10 cellular contexts compared by ENCODE assay signal in the genomic region with DNA sequence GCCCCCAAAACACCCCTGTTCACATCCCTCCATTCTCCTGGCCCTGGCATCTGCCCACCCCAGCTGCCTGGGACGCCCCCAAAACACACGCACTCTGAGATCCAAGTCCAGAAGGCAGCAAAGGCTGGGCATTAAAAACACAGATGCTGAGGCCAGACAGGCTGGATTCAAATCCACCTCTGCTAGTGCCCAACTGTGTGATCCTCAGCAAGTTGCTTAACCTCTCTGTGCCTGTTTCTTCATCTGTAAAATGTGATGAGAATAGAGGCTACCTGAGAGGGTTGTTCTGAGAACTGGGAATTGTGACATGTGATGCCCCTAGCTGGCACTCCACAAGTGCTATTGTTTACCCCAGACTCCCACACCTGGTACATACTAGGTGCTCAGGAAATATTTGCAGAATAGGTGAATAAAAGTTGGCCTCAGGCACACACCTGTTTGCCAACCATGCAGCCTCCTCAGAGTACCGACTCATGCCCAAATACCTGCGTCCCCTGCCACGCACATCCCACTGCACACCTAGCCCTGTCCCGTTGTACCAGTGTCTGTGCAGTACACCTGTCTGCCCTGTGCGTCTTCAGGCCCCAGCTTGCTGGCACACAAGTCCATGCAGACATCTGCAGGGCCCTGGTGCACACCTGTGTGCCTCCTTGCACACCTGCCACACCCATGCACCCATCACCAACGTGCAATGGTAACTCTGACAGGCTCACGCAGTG. TPM values are rescaled to one million over a fixed set of nuclear protein-coding genes. Genes with fewer than 3 reads are reported as not detected.
DNase-seq lines count a peak whose midpoint lies in the region; ATAC-seq lines count a peak whose summit lies in the region.
"Had no signal": no experiment of that assay in that cellular context is flagged by ENCODE, and none has a peak within 500 bp of the region (broad histone marks: within the 10 kb centered on the region; RNA-seq: fewer than 3 reads in every experiment).

No MANE protein-coding gene starts in this region.

- H3K4me3 ChIP-seq in ectodermal cell (ENCODE audit: insufficient read depth, low read depth, low read length), result peak overlapping the region; percentile 20
- H3K4me3 ChIP-seq in naive thymus-derived CD4-positive, alpha-beta T cell (ENCODE audit: low read length), result peak overlapping the region; percentile 30

- H3K27me3 ChIP-seq in ectodermal cell (ENCODE audit: control insufficient read depth, insufficient read depth, low read length, poor library complexity, severe bottlenecking), result peaks cover 44% of the 10 kb centered on the region
- peaks cover 0 to 6% of the 10 kb centered on the region in 2 donors for H3K27me3 ChIP-seq in naive thymus-derived CD4-positive, alpha-beta T cell (ENCODE audit: control insufficient read depth in 2 of 2, insufficient read depth in 2 of 2, low read length in 2 of 2)

- DNase-seq in stimulated activated naive CD8-positive, alpha-beta T cell treated with anti-CD3 and anti-CD28 coated beads, Interleukin-15, Interleukin-2, amounts not matched to agents 100 U/mL and 50 U/mL, for 24 hours, result no peak
- no peak for DNase-seq in naive thymus-derived CD4-positive, alpha-beta T cell
- DNase-seq in NCI-H1092 treated with DMSO at 0.1 percent for 48 hours (lab: John Stamatoyannopoulos, UW) (no peak), DMS79 (lab: John Stamatoyannopoulos, UW) (no peak)
- no peak for DNase-seq in stimulated activated CD4-positive, alpha-beta T cell treated with anti-CD3 and anti-CD28 coated beads, Interleukin-12 subunit alpha, Interleukin-12 subunit beta, amount 100 ng/mL, for 4 hours
- DNase-seq: hippocampal formation, NCI-H2107 had no signal

- ATAC-seq in stimulated activated naive CD8-positive, alpha-beta T cell treated with anti-CD3 and anti-CD28 coated beads, Interleukin-15, Interleukin-2, amounts not matched to agents 100 U/mL and 50 U/mL, for 24 hours, result no peak
- no peak for ATAC-seq in naive thymus-derived CD4-positive, alpha-beta T cell
- no peak for ATAC-seq in GM21576 (IDR thresholded peaks at IDR 0.05; ENCODE audit: unreplicated experiment)

- H3K9me3 ChIP-seq in ectodermal cell (ENCODE audit: control insufficient read depth, low read length), result no peaks in the 10 kb centered on the region
- H3K9me3 ChIP-seq in naive thymus-derived CD4-positive, alpha-beta T cell (ENCODE audit: control insufficient read depth in 2 of 3, low read length in 3 of 3), result no peaks in the 10 kb centered on the region

- no peak overlapping the region for H3K27ac Mint-ChIP-seq in stimulated activated naive CD8-positive, alpha-beta T cell treated with anti-CD3 and anti-CD28 coated beads, Interleukin-15, Interleukin-2, amounts not matched to agents 100 ng/mL and 50 ng/mL, for 24 hours
- H3K27ac Mint-ChIP-seq in naive thymus-derived CD4-positive, alpha-beta T cell, result peak overlapping the region in 1 of 9 donors; percentile 19

- intact Hi-C loops in naive thymus-derived CD4-positive, alpha-beta T cell (cut with micrococcal nuclease), result loop anchor here in 1 of 2 donors (10.0 kb wide), 1 partner anchor 110 kb away; no protein-coding TSS in a partner anchor

- H3K36me3 ChIP-seq in ectodermal cell (ENCODE audit: control insufficient read depth, insufficient read depth, low read length), result no peaks in the 10 kb centered on the region
- H3K36me3 ChIP-seq in naive thymus-derived CD4-positive, alpha-beta T cell (ENCODE audit: control insufficient read depth in 2 of 3, insufficient read depth in 3 of 3, low read length in 3 of 3), result no peaks in the 10 kb centered on the region

- H3K9me3 Mint-ChIP-seq in stimulated activated naive CD8-positive, alpha-beta T cell treated with anti-CD3 and anti-CD28 coated beads, Interleukin-15, Interleukin-2, amounts not matched to agents 100 ng/mL and 50 ng/mL, for 24 hours, result no peaks in the 10 kb centered on the region
- H3K9me3 Mint-ChIP-seq in naive thymus-derived CD4-positive, alpha-beta T cell, result peaks cover 0 to 1% (median 0%) of the 10 kb centered on the region in 11 donors

- WGBS in ectodermal cell, 2 experiments, result 77 to 80% methylated on average over 9 of the region's 9 CpGs

- CTCF ChIA-PET in naive thymus-derived CD4-positive, alpha-beta T cell (lab: Charles Lee), result no interaction called here

- H3K4me3 Mint-ChIP-seq in stimulated activated naive CD8-positive, alpha-beta T cell treated with anti-CD3 and anti-CD28 coated beads, Interleukin-15, Interleukin-2, amounts not matched to agents 100 ng/mL and 50 ng/mL, for 24 hours, result peak overlapping the region; percentile 13
- peak overlapping the region in 8 of 10 donors; percentile 24 to 98 (median 65) for H3K4me3 Mint-ChIP-seq in naive thymus-derived CD4-positive, alpha-beta T cell

- no peak overlapping the region for H3K27ac ChIP-seq in ectodermal cell (ENCODE audit: insufficient read depth, low read depth, low read length, poor library complexity, severe bottlenecking)
- H3K27ac ChIP-seq in naive thymus-derived CD4-positive, alpha-beta T cell (ENCODE audit: low read depth, low read length), result no peak overlapping the region

- H3K36me3 Mint-ChIP-seq in stimulated activated naive CD8-positive, alpha-beta T cell treated with anti-CD3 and anti-CD28 coated beads, Interleukin-15, Interleukin-2, amounts not matched to agents 100 ng/mL and 50 ng/mL, for 24 hours (ENCODE audit: low read depth), result no peaks in the 10 kb centered on the region
- peaks cover 0 to 4% (median 0%) of the 10 kb centered on the region in 5 donors for H3K36me3 Mint-ChIP-seq in naive thymus-derived CD4-positive, alpha-beta T cell

- H3K4me1 ChIP-seq in ectodermal cell (ENCODE audit: control insufficient read depth, insufficient read depth, low read length), result peaks cover 28% of the 10 kb centered on the region
- H3K4me1 ChIP-seq in naive thymus-derived CD4-positive, alpha-beta T cell (ENCODE audit: control insufficient read depth in 2 of 2, insufficient read depth in 2 of 2, low read length in 2 of 2), result peaks cover 0 to 6% of the 10 kb centered on the region in 2 donors

- peaks cover 22% of the 10 kb centered on the region for H3K4me1 Mint-ChIP-seq in stimulated activated naive CD8-positive, alpha-beta T cell treated with anti-CD3 and anti-CD28 coated beads, Interleukin-15, Interleukin-2, amounts not matched to agents 100 ng/mL and 50 ng/mL, for 24 hours (ENCODE audit: low read depth)
- H3K4me1 Mint-ChIP-seq in naive thymus-derived CD4-positive, alpha-beta T cell, result peaks cover 11 to 27% (median 14%) of the 10 kb centered on the region in 7 donors

- peaks cover 32% of the 10 kb centered on the region for H3K27me3 Mint-ChIP-seq in stimulated activated naive CD8-positive, alpha-beta T cell treated with anti-CD3 and anti-CD28 coated beads, Interleukin-15, Interleukin-2, amounts not matched to agents 100 ng/mL and 50 ng/mL, for 24 hours
- peaks cover 8 to 67% (median 11%) of the 10 kb centered on the region in 5 donors for H3K27me3 Mint-ChIP-seq in naive thymus-derived CD4-positive, alpha-beta T cell

- POLR2A ChIA-PET in naive thymus-derived CD4-positive, alpha-beta T cell (lab: Charles Lee), result interaction anchor here (1.4 kb wide), 1 partner anchor 27 kb away, joined by 4 read pairs; no protein-coding TSS in a partner anchor

RNA-seq across cellular contexts. Expression of gene PLXND1, which starts 2.1 kb away (rescaled TPM):
- polyA plus RNA-seq in ectodermal cell (2013, experiment 1 of 4), result 24.0 TPM
- polyA plus RNA-seq in ectodermal cell (2013, experiment 2 of 4), result 29.5 TPM
- 24.5 TPM for polyA plus RNA-seq in ectodermal cell (2013, experiment 3 of 4)
- polyA plus RNA-seq in ectodermal cell (2013, experiment 4 of 4), result 31.2 TPM
- 10 to 100 TPM in 2 of 5 experiments, 1 to 10 TPM in 3; 1.9 to 82.5 (median 7.5) TPM for total RNA-seq in naive thymus-derived CD4-positive, alpha-beta T cell
- under 1 TPM in 1 of 2 donors, not detected in 1; 0.38 TPM for polyA plus RNA-seq in naive thymus-derived CD4-positive, alpha-beta T cell
